Comparison of ENCODE assay signal across 10 cellular contexts in the genomic region with DNA sequence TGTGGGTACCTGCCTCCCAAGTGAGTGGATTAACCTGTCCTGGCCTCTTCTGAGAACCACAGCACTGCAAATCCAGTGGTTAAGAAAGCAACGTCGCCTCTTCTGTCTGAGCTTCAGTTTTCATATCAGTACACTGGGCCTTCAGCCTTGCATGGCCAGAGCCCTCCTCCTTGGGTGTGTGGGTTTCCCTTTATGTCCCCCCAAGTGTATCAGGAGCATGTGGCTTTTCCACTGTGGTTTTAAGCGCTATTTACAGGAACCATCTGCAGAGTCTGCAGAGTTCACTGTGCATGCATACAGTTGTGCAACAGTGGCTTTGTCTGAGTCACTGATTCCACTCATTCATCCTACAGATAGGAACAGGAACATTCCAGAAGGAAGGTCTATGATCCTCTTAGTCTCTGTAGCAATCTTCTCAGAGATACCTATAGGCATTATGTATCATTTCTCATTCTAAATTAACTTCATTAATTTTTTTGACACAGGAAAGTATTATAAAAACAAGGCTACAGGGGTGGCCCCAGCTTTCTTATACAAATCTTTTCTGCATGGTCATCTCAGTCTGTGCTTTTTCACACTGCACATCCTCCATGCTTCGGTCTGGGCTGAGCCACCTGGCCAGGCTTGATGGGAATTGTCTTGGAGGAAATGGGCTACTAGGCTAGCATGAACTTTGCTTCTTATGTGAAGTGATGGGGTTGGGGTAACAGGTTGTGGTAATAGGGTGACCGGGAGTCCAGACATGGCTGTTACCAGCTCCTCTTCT. TPM values are rescaled to one million over a fixed set of nuclear protein-coding genes. Genes with fewer than 3 reads are reported as not detected.
DNase-seq lines count a peak whose midpoint lies in the region; ATAC-seq, FAIRE-seq and TF ChIP-seq lines count a peak whose summit lies in the region.
"Had no signal": no experiment of that assay in that cellular context is flagged by ENCODE, and none has a peak within 500 bp of the region (broad histone marks: within the 10 kb centered on the region; RNA-seq: fewer than 3 reads in every experiment).

No MANE protein-coding gene starts in this region.

- DNase-seq in amniotic epithelial cell (ENCODE audit: low read depth) (peak; percentile 98), HepG2 (ENCODE audit: low spot score) (peak; percentile 89), aorta (no peak), occipital lobe (lab: John Stamatoyannopoulos, UW) (no peak)
- no peak for DNase-seq in activated CD4-positive, alpha-beta T cell treated with anti-CD3 and anti-CD28 coated beads, Interleukin-2, amount 50 U/mL, for 4 hours
- no peak for DNase-seq in activated CD4-positive, CD25-positive, alpha-beta regulatory T cell treated with anti-CD3 and anti-CD28 coated beads, Interleukin-2, amount 50 U/mL, for 72 hours
- DNase-seq: NCI-H524 had no signal

- H3K27me3 ChIP-seq in BLaER1 (no peaks in the 10 kb centered on the region), HepG2 (ENCODE audit: control insufficient read depth in 1 of 2, insufficient read depth in 2 of 2, low read length in 2 of 2) (no peaks in the 10 kb centered on the region), aorta (ENCODE audit: control insufficient read depth in 1 of 2, insufficient read depth in 2 of 2, low read length in 1 of 2) (no peaks in the 10 kb centered on the region)

- H4K20me1 ChIP-seq in BLaER1 (no peaks in the 10 kb centered on the region), HepG2 (ENCODE audit: insufficient read depth, low read length) (no peaks in the 10 kb centered on the region)

- in situ Hi-C loops in HepG2 (cut with HindIII; ENCODE audit: extremely low pct_ligation_motif_present, low pct_unique_long_range_greater_than_20kb), result no loop called here

- peak overlapping the region; percentile 86 for H3K4me2 ChIP-seq in BLaER1
- H3K4me2 ChIP-seq in HepG2 (ENCODE audit: low read depth, low read length), result peak overlapping the region; percentile 81

- peak overlapping the region; percentile 64; the same call in 1 of the 2 replicates for H3K9ac ChIP-seq in BLaER1
- peak overlapping the region; percentile 82 for H3K9ac ChIP-seq in HepG2 (ENCODE audit: insufficient read depth, low read depth, low read length)

- peak overlapping the region; percentile 69 for H3K27ac ChIP-seq in BLaER1
- H3K27ac ChIP-seq in HepG2 (ENCODE audit: extremely low read length, insufficient read depth, low read length), result peak overlapping the region; percentile 93
- H3K27ac ChIP-seq in aorta (ENCODE audit: low read depth in 1 of 2, low read length in 2 of 2), result no peak overlapping the region

- H2AFZ ChIP-seq in HepG2 (ENCODE audit: low read length), result peak overlapping the region; percentile 63

- H3K9me3 ChIP-seq in BLaER1 (peaks cover 21% of the 10 kb centered on the region), HepG2 (ENCODE audit: low read length) (no peaks in the 10 kb centered on the region), aorta (ENCODE audit: control insufficient read depth, low read length) (peaks cover 2% of the 10 kb centered on the region)

- H3K79me2 ChIP-seq in HepG2 (ENCODE audit: insufficient read depth, low read length), result peaks cover 45% of the 10 kb centered on the region

- no peak for TF ChIP-seq POLR2A in HepG2 (IDR thresholded peaks at IDR 0.05; ENCODE audit: insufficient read depth in 1 of 2, low read depth in 2 of 2, low read length in 2 of 2)

- peaks cover 80% of the 10 kb centered on the region for H3K4me1 ChIP-seq in BLaER1
- peaks cover 82% of the 10 kb centered on the region for H3K4me1 ChIP-seq in HepG2 (ENCODE audit: insufficient read depth, low read length)
- H3K4me1 ChIP-seq in aorta (ENCODE audit: control insufficient read depth in 1 of 2, insufficient read depth in 2 of 2, low read length in 2 of 2), result no peaks in the 10 kb centered on the region

- CTCF ChIA-PET in HepG2 (lab: Yijun Ruan, JAX; ENCODE audit: low intra/inter-chr PET ratio, low total read pairs), result no interaction called here

- TF ChIP-seq CTCF in HepG2 (CRISPR knock-in tag; IDR thresholded peaks at IDR 0.05), result no peak

- TF ChIP-seq RAD21 in HepG2 (CRISPR knock-in tag; IDR thresholded peaks at IDR 0.05), result no peak

- FAIRE-seq in HepG2 (lab: Jason Lieb, UNC), result peak; percentile 52
- FAIRE-seq: urothelium cell line had no signal

- no TSS peak for BruUV-seq in HepG2 (replicated peaks; lab: Mats Ljungman, UMichigan)

- peak overlapping the region; percentile 35; the same call in 1 of the 2 replicates for H3K4me3 ChIP-seq in BLaER1
- peak overlapping the region; percentile 26 to 62 (median 55) for H3K4me3 ChIP-seq in HepG2 (replicated peaks in 1 of 3; ENCODE audit: insufficient read depth in 1 of 3, low read depth in 2 of 3, low read length in 3 of 3)
- H3K4me3 ChIP-seq in aorta (ENCODE audit: low read length in 2 of 2), result no peak overlapping the region

- ATAC-seq in HG03565 (IDR thresholded peaks at IDR 0.05; ENCODE audit: unreplicated experiment) (peak; percentile 39), HepG2 (peak; percentile 89), aorta (ENCODE audit: low FRiP score) (no peak)

- peak; percentile 68 to 92; a peak in 2 of 4 replicates for TF ChIP-seq EP300 in HepG2 (IDR thresholded peaks at IDR 0.05; ENCODE audit: low read depth in 2 of 2, low read length in 2 of 2)
- TF ChIP-seq EP300 in HepG2 (CRISPR knock-in tag; IDR thresholded peaks at IDR 0.05; ENCODE audit: borderline replicate concordance), result peak; percentile 87

- WGBS in HepG2 (ENCODE audit: low lambda C conversion rate), result 93% methylated on average over 2 of the region's 5 CpGs
- 92 to 94% methylated on average over 5 of the region's 5 CpGs for WGBS in aorta, 2 donors

- H3K36me3 ChIP-seq in BLaER1 (no peaks in the 10 kb centered on the region), HepG2 (replicated peaks in 1 of 2; ENCODE audit: control insufficient read depth in 1 of 2, insufficient read depth in 2 of 2, low read length in 2 of 2) (peaks cover 0 to 4% of the 10 kb centered on the region in 2 experiments; a peak in 1 of 5 replicates), aorta (ENCODE audit: control insufficient read depth in 1 of 2, insufficient read depth in 2 of 2, low read length in 1 of 2) (no peaks in the 10 kb centered on the region)

- POLR2A ChIA-PET in HepG2 (lab: Yijun Ruan, JAX), result interaction anchor here (3.0 to 4.0 kb wide), 2 partner anchors 16 to 20 kb away, joined by 15 to 27 read pairs; no protein-coding TSS in a partner anchor

- intact Hi-C loops in HepG2 (cut with micrococcal nuclease; ENCODE audit: unreplicated experiment) (loop anchor here (1.0 kb wide), 2 partner anchors 8 to 19 kb away; no protein-coding TSS in a partner anchor), aorta (cut with DNase I) (no loop called here)

TF ChIP-seq in HepG2, 621 proteins besides CTCF, POLR2A, EP300 and RAD21 (continues in another document):
- TF ChIP-seq HNF4G (IDR thresholded peaks at IDR 0.05; ENCODE audit: borderline replicate concordance, low read depth, low read length) (0 out of 2 replicates have a peak, but pooled peaks have one; percentile 35), HNF4G (CRISPR knock-in tag; IDR thresholded peaks at IDR 0.05; ENCODE audit: borderline replicate concordance, low read depth) (no peak), BCL6 (CRISPR knock-in tag; IDR thresholded peaks at IDR 0.05) (peak; percentile 77), SMARCC2 (IDR thresholded peaks at IDR 0.05) (peak; percentile 60; the same call in 1 of the 2 replicates), NR2F6 (IDR thresholded peaks at IDR 0.05) (peak; percentile 43; the same call in 1 of the 2 replicates), NR2F6 (CRISPR knock-in tag; IDR thresholded peaks at IDR 0.05) (peak; percentile 70; the same call in 1 of the 2 replicates), SP4 (CRISPR knock-in tag; IDR thresholded peaks at IDR 0.05) (no peak)
- TF ChIP-seq, protein P1, sequence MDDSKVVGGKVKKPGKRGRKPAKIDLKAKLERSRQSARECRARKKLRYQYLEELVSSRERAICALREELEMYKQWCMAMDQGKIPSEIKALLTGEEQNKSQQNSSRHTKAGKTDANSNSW (CRISPR knock-in tag; IDR thresholded peaks at IDR 0.05; ENCODE audit: borderline replicate concordance), result no peak; the same call in 1 of the 2 replicates
- TF ChIP-seq, protein P2, sequence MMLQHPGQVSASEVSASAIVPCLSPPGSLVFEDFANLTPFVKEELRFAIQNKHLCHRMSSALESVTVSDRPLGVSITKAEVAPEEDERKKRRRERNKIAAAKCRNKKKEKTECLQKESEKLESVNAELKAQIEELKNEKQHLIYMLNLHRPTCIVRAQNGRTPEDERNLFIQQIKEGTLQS (CRISPR knock-in tag; IDR thresholded peaks at IDR 0.05), result peak; percentile 91

RNA-seq across cellular contexts. Expression of a gene that starts 17.1 kb away (rescaled TPM):
- total RNA-seq in HepG2 (2016; rRNA removed; fragmentation: Illumina TruSeq; extraction: Trizol) (9.2 and 9.6 TPM in 2 replicates), aorta (not detected), occipital lobe (not detected)
- 0.61 and 0.62 TPM in 2 replicates for total RNA-seq in HepG2 (2016; cell fraction: cytosol; rRNA removed; fragmentation: Illumina TruSeq; extraction: Trizol; ENCODE audit: low read depth)
- 9.0 and 9.5 TPM in 2 replicates for total RNA-seq in HepG2 (2016; cell fraction: insoluble cytoplasmic fraction; rRNA removed; fragmentation: Illumina TruSeq; extraction: Trizol)
- total RNA-seq in HepG2 (2016; cell fraction: membrane; rRNA removed; fragmentation: Illumina TruSeq; extraction: Trizol), result 2.1 and 2.6 TPM in 2 replicates
- 11.0 and 12.5 TPM in 2 replicates for total RNA-seq in HepG2 (2016; cell fraction: nucleus; rRNA removed; fragmentation: Illumina TruSeq; extraction: Trizol)
- polyA plus RNA-seq in HepG2 (2011; rRNA removed) (11.9 and 16.2 TPM in 2 replicates), aorta (not detected)
- 6.3 and 9.4 TPM in 2 replicates for polyA plus RNA-seq in HepG2 (2011; cell fraction: cytosol; rRNA removed)
- polyA plus RNA-seq in HepG2 (2011; cell fraction: nucleus; rRNA removed), result 5.7 and 6.0 TPM in 2 replicates
- 3.6 and 4.5 TPM in 2 replicates for polyA plus RNA-seq in HepG2 (2012)
- polyA plus RNA-seq in HepG2 (2016; cell fraction: cytosol; fragmentation: Illumina TruSeq; extraction: Trizol; ENCODE audit: low read depth), result 0.41 and 0.43 TPM in 2 replicates
- polyA plus RNA-seq in HepG2 (2016; cell fraction: insoluble cytoplasmic fraction; fragmentation: Illumina TruSeq; extraction: Trizol; ENCODE audit: low read depth), result 10.4 TPM in 2 replicates
- 1.4 TPM in 2 replicates for polyA plus RNA-seq in HepG2 (2016; cell fraction: membrane; fragmentation: Illumina TruSeq; extraction: Trizol; ENCODE audit: low read depth)
- 10.6 and 11.4 TPM in 2 replicates for polyA plus RNA-seq in HepG2 (2016; cell fraction: nucleus; fragmentation: Illumina TruSeq; extraction: Trizol; ENCODE audit: insufficient read depth, low read depth)
- polyA minus RNA-seq in HepG2 (2011; rRNA and poly(A)+ RNA removed; ENCODE audit: low replicate concordance), result 10.2 TPM in 1 of 2 replicates, not detected in the other
- polyA minus RNA-seq in HepG2 (2011; cell fraction: cytosol; rRNA and poly(A)+ RNA removed), result 9.8 and 11.4 TPM in 2 replicates
- polyA minus RNA-seq in HepG2 (2011; cell fraction: nucleus; rRNA and poly(A)+ RNA removed), result 24.7 and 30.8 TPM in 2 replicates

Comparison
In these comparisons a context has a peak if more than half of its experiments do, and no peak if none do; other contexts are left out.
1. H3K27ac ChIP-seq: peak in BLaER1 (single experiment) and HepG2 (single experiment); none in aorta (0 of 2).
2. H3K4me3 ChIP-seq: peak in BLaER1 (single experiment) and HepG2 (3 of 3); none in aorta (0 of 2).
3. DNase-seq: peak in amniotic epithelial cell (single experiment) and HepG2 (single experiment); none in aorta (0 of 2), activated CD4-positive, alpha-beta T cell treated with anti-CD3 and anti-CD28 coated beads, Interleukin-2, amount 50 U/mL, for 4 hours (0 of 2), activated CD4-positive, CD25-positive, alpha-beta regulatory T cell treated with anti-CD3 and anti-CD28 coated beads, Interleukin-2, amount 50 U/mL, for 72 hours (single experiment) and occipital lobe (single experiment).